ENCODE assay signal across 19 cellular contexts in the genomic region with DNA sequence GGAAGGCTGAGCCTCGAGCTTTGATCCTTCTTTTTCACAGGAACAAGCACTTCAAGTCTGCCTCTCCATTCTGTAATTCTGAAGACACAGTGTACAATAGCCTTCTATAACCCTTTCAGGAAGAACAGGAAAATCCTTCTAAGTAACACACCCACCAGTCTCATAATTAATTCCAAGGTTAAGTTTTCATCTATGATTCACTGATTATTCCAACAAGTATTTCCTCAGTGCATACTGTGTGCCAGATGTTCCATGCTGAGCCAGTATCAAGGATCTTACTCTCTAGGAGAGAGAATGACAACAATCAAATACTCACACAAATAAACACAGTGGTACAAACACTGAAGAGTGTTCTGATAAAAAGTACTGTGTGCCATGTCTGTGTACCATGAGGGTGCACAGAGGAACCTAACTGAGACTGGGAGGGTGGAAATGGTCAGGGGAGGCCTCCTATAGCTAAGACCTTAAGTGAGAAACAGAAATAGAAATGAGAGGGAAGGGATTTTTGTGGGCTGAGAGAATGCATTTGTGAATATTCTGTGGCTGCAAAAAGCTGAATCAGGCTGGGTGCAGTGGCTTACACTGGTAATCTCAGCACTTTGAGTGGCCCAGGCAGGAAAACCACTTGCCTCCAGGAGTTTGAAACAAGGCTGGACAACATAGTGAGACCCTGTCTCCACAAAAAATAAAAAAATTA. TPM values are rescaled to one million over a fixed set of nuclear protein-coding genes. Genes with fewer than 3 reads are reported as not detected.
A peak's percentile ranks its signal among the peaks of the same experiment; 100 is the strongest.
DNase-seq lines count a peak whose midpoint lies in the region; ATAC-seq and TF ChIP-seq lines count a peak whose summit lies in the region.
"Had no signal": no experiment of that assay in that cellular context is flagged by ENCODE, and none has a peak within 500 bp of the region (broad histone marks: within the 10 kb centered on the region; RNA-seq: fewer than 3 reads in every experiment).

No MANE protein-coding gene starts in this region.

- ATAC-seq in HG03045 (IDR thresholded peaks at IDR 0.05; ENCODE audit: unreplicated experiment) (no peak), HG03097 (IDR thresholded peaks at IDR 0.05; ENCODE audit: low FRiP score, unreplicated experiment) (no peak)
- ATAC-seq: activated CD8-positive, alpha-beta memory T cell treated with anti-CD3 and anti-CD28 coated beads, Interleukin-2, amount 10 ng/mL, durations not matched to agents 7 days and 5 days; HepG2 had no signal

- no peak overlapping the region for H2AFZ ChIP-seq in osteoblast (ENCODE audit: low read length)

- H3K36me3 ChIP-seq in esophagus (ENCODE audit: control insufficient read depth in 2 of 2, insufficient read depth in 2 of 2, low read length in 1 of 2) = no peaks in the 10 kb centered on the region
- H3K36me3 ChIP-seq in osteoblast (ENCODE audit: insufficient read depth, low read length) = no peaks in the 10 kb centered on the region
- H3K36me3 ChIP-seq: right atrium auricular region, stomach had no signal

- no peaks in the 10 kb centered on the region for H3K27me3 ChIP-seq in esophagus (ENCODE audit: control insufficient read depth in 1 of 2, insufficient read depth in 2 of 2, low read length in 2 of 2)
- H3K27me3 ChIP-seq in osteoblast (ENCODE audit: insufficient read depth, low read length) = peaks cover 75% of the 10 kb centered on the region
- H3K27me3 ChIP-seq: right atrium auricular region had no signal

- H3K27ac ChIP-seq in esophagus (ENCODE audit: low read depth in 2 of 2, low read length in 1 of 2) (peak overlapping the region; percentile 69 to 75), osteoblast (ENCODE audit: low read depth, low read length) (no peak overlapping the region)
- H3K27ac ChIP-seq: right atrium auricular region, SK-N-MC had no signal

- no peak overlapping the region for H3K4me2 ChIP-seq in osteoblast (ENCODE audit: insufficient read depth, low read length)

- TF ChIP-seq CTCF in osteoblast (IDR thresholded peaks at IDR 0.05; ENCODE audit: extremely low read depth, low read depth, low read length) = no peak

- H3K4me3 ChIP-seq in esophagus (ENCODE audit: low read depth in 1 of 2, low read length in 2 of 2) (no peak overlapping the region), osteoblast (ENCODE audit: insufficient read depth, low read length) (no peak overlapping the region)
- H3K4me3 ChIP-seq: right atrium auricular region, SK-N-MC, stomach had no signal

- H3K9me3 ChIP-seq in esophagus (ENCODE audit: control insufficient read depth in 2 of 2, insufficient read depth in 1 of 2, low read depth in 1 of 2, low read length in 1 of 2) = no peaks in the 10 kb centered on the region
- no peaks in the 10 kb centered on the region for H3K9me3 ChIP-seq in osteoblast (ENCODE audit: low read depth, low read length)
- H3K9me3 ChIP-seq: right atrium auricular region, stomach had no signal

- DNase-seq in COLO829 (ENCODE audit: low spot score) (peak; percentile 87), RPMI7951 (ENCODE audit: low read depth) (peak; percentile 20), myocyte (ENCODE audit: low read depth) (peak; percentile 64), osteoblast (ENCODE audit: insufficient read length, low spot score, missing footprints) (no peak), SHP77 (lab: John Stamatoyannopoulos, UW) (no peak)
- DNase-seq: activated CD4-positive, CD25-positive, alpha-beta regulatory T cell treated with anti-CD3 and anti-CD28 coated beads, Interleukin-2, amount 50 U/mL, for 72 hours; activated CD8-positive, alpha-beta memory T cell treated with anti-CD3 and anti-CD28 coated beads, Interleukin-2, amount 10 ng/mL, durations not matched to agents 7 days and 5 days; amniotic stem cell; NCI-H2081; NCI-H526; OCI-M1; stomach; T-helper 9 cell had no signal

- peaks cover 0 to 2% of the 10 kb centered on the region in 2 donors for H3K4me1 ChIP-seq in esophagus (ENCODE audit: control insufficient read depth in 2 of 2, insufficient read depth in 2 of 2, low read length in 1 of 2)
- H3K4me1 ChIP-seq in osteoblast (ENCODE audit: insufficient read depth, low read length) = no peaks in the 10 kb centered on the region
- H3K4me1 ChIP-seq: right atrium auricular region, stomach had no signal

- no peaks in the 10 kb centered on the region for H4K20me1 ChIP-seq in osteoblast (ENCODE audit: insufficient read depth, low read length)

- H3K79me2 ChIP-seq in osteoblast (ENCODE audit: insufficient read depth, low read length) = no peaks in the 10 kb centered on the region

- 18 to 35% methylated on average over 1 of the region's 1 CpG for WGBS in esophagus, 2 donors

RNA-seq across cellular contexts. Expression of a gene that starts 7.3 kb away (rescaled TPM):
- total RNA-seq in RPMI7951 (2014; rRNA removed; shearing (Covaris generic)) = 108 and 109 TPM in 2 replicates
- polyA plus RNA-seq in esophagus = 100 to 1,000 TPM; 127 to 188 TPM
- total RNA-seq in myocyte (49.7 and 69.7 TPM in 2 replicates), osteoblast (26.5 and 35.1 TPM in 2 replicates)
- polyA plus RNA-seq in myocyte (2012) = 88.9 TPM

RNA-seq across cellular contexts. Expression of a gene that starts 14.8 kb away (rescaled TPM):
- total RNA-seq in RPMI7951 (2014; rRNA removed; shearing (Covaris generic)) = 9.6 and 12.8 TPM in 2 replicates
- polyA plus RNA-seq in esophagus = 1 to 10 TPM; 1.5 to 2.3 TPM
- 3.4 and 5.5 TPM in 2 replicates for total RNA-seq in myocyte
- 3.9 TPM for polyA plus RNA-seq in myocyte (2012)
- total RNA-seq in osteoblast = 7.6 and 8.3 TPM in 2 replicates

Comparison
In these comparisons a context has a peak if more than half of its experiments do, and no peak if none do; other contexts are left out.
1. DNase-seq: peak in COLO829 (single experiment), RPMI7951 (single experiment) and myocyte (single experiment); none in osteoblast (single experiment) and SHP77 (0 of 2).